14 cellular contexts compared by ENCODE assay signal in the genomic region with DNA sequence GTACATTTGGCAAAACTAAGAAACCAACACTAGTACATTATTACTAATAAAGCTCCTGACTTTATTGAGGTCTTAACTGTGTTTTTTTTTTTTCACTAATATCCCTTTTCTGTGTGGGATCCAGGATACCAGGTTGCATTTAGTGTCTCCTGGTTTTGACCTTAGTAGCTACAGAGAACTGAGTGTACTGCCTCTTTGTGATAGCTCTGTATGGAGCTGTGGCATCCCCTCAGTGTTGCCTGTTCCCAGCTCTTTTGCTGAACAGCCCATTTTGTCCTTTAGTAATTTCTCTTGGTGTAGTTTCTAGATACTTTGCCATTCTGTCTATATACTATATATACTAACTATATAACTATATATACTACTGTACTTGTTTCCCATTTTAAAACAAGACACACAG.
"Had no signal": no experiment of that assay in that cellular context is flagged by ENCODE, and none has a peak within 500 bp of the region (broad histone marks: within the 10 kb centered on the region; RNA-seq: fewer than 3 reads in every experiment).

No MANE protein-coding gene starts in this region.

- H3K27ac ChIP-seq: brain microvascular endothelial cell, pancreas, thoracic aorta, upper lobe of right lung had no signal

- H3K27me3 ChIP-seq: brain microvascular endothelial cell, pancreas, upper lobe of right lung had no signal

- H3K4me3 ChIP-seq: lung, pancreas, thoracic aorta, upper lobe of right lung had no signal

- H3K9me3 ChIP-seq: pancreas, thoracic aorta, upper lobe of right lung had no signal

- H3K4me3 Mint-ChIP-seq: activated CD8-positive, alpha-beta memory T cell treated with anti-CD3 and anti-CD28 coated beads, Interleukin-2, amount 10 ng/mL, durations not matched to agents 7 days and 5 days; activated naive CD4-positive, alpha-beta T cell treated with anti-CD3 and anti-CD28 coated beads, Interleukin-2, amount 10 ng/mL, durations not matched to agents 7 days and 5 days; immature natural killer cell had no signal

- ATAC-seq: activated CD8-positive, alpha-beta memory T cell treated with anti-CD3 and anti-CD28 coated beads, Interleukin-2, amount 10 ng/mL, durations not matched to agents 7 days and 5 days; effector memory CD8-positive, alpha-beta T cell; pancreas; upper lobe of right lung had no signal

- DNase-seq: activated CD4-positive, CD25-positive, alpha-beta regulatory T cell; activated CD8-positive, alpha-beta memory T cell treated with anti-CD3 and anti-CD28 coated beads, Interleukin-2, amount 10 ng/mL, durations not matched to agents 7 days and 5 days; activated naive CD4-positive, alpha-beta T cell treated with anti-CD3 and anti-CD28 coated beads, Interleukin-2, amount 10 ng/mL, durations not matched to agents 7 days and 5 days; brain microvascular endothelial cell; dermis blood vessel endothelial cell; effector memory CD8-positive, alpha-beta T cell; head of caudate nucleus; immature natural killer cell; midbrain; pancreas; stimulated activated CD4-positive, alpha-beta T cell treated with anti-CD3 and anti-CD28 coated beads, Interleukin-1b, Interleukin-23, amount 100 ng/mL, for 48 hours; upper lobe of right lung had no signal

- H3K27me3 Mint-ChIP-seq: activated CD8-positive, alpha-beta memory T cell treated with anti-CD3 and anti-CD28 coated beads, Interleukin-2, amount 10 ng/mL, durations not matched to agents 7 days and 5 days; activated naive CD4-positive, alpha-beta T cell treated with anti-CD3 and anti-CD28 coated beads, Interleukin-2, amount 10 ng/mL, durations not matched to agents 7 days and 5 days; effector memory CD8-positive, alpha-beta T cell had no signal

- H3K36me3 ChIP-seq: brain microvascular endothelial cell, thoracic aorta had no signal

- H3K9me3 Mint-ChIP-seq: effector memory CD8-positive, alpha-beta T cell; immature natural killer cell had no signal

- H3K27ac Mint-ChIP-seq: activated CD8-positive, alpha-beta memory T cell treated with anti-CD3 and anti-CD28 coated beads, Interleukin-2, amount 10 ng/mL, durations not matched to agents 7 days and 5 days; activated naive CD4-positive, alpha-beta T cell treated with anti-CD3 and anti-CD28 coated beads, Interleukin-2, amount 10 ng/mL, durations not matched to agents 7 days and 5 days had no signal
